Comparison of ENCODE assay signal across 33 cellular contexts in the genomic region with DNA sequence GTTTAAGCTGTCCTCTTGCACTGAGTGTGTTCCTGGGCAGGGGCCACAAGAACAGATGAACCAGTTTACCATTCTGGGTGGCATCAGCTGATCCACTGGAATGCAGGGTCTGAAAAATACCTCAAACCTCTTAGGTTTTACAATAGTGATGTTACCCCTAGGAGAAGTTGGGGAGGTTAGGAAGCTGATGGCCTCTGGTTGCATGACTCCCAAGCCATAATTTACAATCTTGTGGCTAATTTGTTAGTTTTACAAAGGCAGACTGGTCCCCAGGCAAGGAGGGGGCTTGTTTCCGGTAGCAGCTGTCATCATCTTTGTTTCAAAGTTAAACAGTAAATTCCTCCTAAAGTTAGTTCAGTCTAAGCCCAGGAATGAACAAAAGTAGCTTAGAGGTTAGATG.
A peak's percentile ranks its signal among the peaks of the same experiment; 100 is the strongest.
DNase-seq lines count a peak whose midpoint lies in the region; ATAC-seq and TF ChIP-seq lines count a peak whose summit lies in the region.
"Had no signal": no experiment of that assay in that cellular context is flagged by ENCODE, and none has a peak within 500 bp of the region (broad histone marks: within the 10 kb centered on the region; RNA-seq: fewer than 3 reads in every experiment).

No MANE protein-coding gene starts in this region.

- TF ChIP-seq POLR2A in esophagus squamous epithelium (IDR thresholded peaks at IDR 0.05), result no peak

- DNase-seq in SK-N-SH (no peak), mesothelial cell of epicardium (ENCODE audit: low spot score in 2 of 2, unreplicated experiment in 2 of 2) (no peak), esophagus squamous epithelium (lab: John Stamatoyannopoulos, UW) (no peak), T1000 (lab: John Stamatoyannopoulos, UW) (no peak)
- DNase-seq in T-helper 2 cell treated with Interferon-gamma antibody and Interleukin-4, amounts not matched to agents 5 μg/mL and 100 μg/mL, for 36 hours (ENCODE audit: low spot score), result no peak
- DNase-seq: activated CD4-positive, alpha-beta T cell treated with anti-CD3 and anti-CD28 coated beads, Interleukin-2, amount 50 U/mL, for 4 hours; activated CD8-positive, alpha-beta memory T cell treated with anti-CD3 and anti-CD28 coated beads, Interleukin-2, amount 10 ng/mL, durations not matched to agents 7 days and 5 days; activated naive CD4-positive, alpha-beta T cell; activated naive CD8-positive, alpha-beta T cell treated with anti-CD3 and anti-CD28 coated beads, Interleukin-2, amount 50 U/mL, for 24 hours; activated T-cell treated with anti-CD3 and anti-CD28 coated beads, Interleukin-2, amount 50 U/mL, for 48 hours; foreskin keratinocyte; heart left ventricle; Kasumi-1; left ventricle myocardium superior; MV-4-11; NCI-H1436; NCI-H2081; NCI-H226; NCI-H69; Peyer's patch; SHP77 treated with DMSO at 0.1 percent for 48 hours; stimulated activated CD4-positive, alpha-beta T cell treated with anti-CD3 and anti-CD28 coated beads, Interleukin-15, amount 100 ng/mL, for 24 hours; stimulated activated CD4-positive, alpha-beta T cell treated with anti-CD3 and anti-CD28 coated beads, Interleukin-4, amount 100 ng/mL, for 4 hours; T-helper 1 cell; transverse colon had no signal

- TF ChIP-seq EP300 in SK-N-SH (IDR thresholded peaks at IDR 0.05; ENCODE audit: borderline replicate concordance in 1 of 2, low read depth in 1 of 2, low read length in 1 of 2), result no peak

- ATAC-seq in SK-N-SH treated with all-trans-retinoic acid at 6 μM for 48 hours, result no peak
- no peak for ATAC-seq in activated T-helper 17 cell treated with anti-CD3 and anti-CD28 coated beads, Interleukin-2, amount 50 U/mL, for 72 hours (replicated peaks)
- ATAC-seq: activated CD8-positive, alpha-beta memory T cell treated with anti-CD3 and anti-CD28 coated beads, Interleukin-2, amount 10 ng/mL, durations not matched to agents 7 days and 5 days; activated naive CD8-positive, alpha-beta T cell treated with anti-CD3 and anti-CD28 coated beads, Interleukin-2, amount 50 U/mL, for 24 hours; esophagus mucosa; foreskin keratinocyte; HCT116; heart left ventricle; left ventricle myocardium superior had no signal

- H3K4me3 ChIP-seq in SK-N-SH (ENCODE audit: low read depth in 2 of 2, low read length in 1 of 2) (no peak overlapping the region), esophagus squamous epithelium (no peak overlapping the region)
- H3K4me3 ChIP-seq: heart left ventricle, Peyer's patch, transverse colon had no signal

- TF ChIP-seq CTCF in SK-N-SH (IDR thresholded peaks at IDR 0.05) (no peak), brain (conservative IDR thresholded peaks at IDR 0.05) (no peak), mesothelial cell of epicardium (IDR thresholded peaks at IDR 0.05; ENCODE audit: unreplicated experiment) (no peak), esophagus squamous epithelium (IDR thresholded peaks at IDR 0.05) (no peak)

- peaks cover 7% of the 10 kb centered on the region for H3K27me3 Mint-ChIP-seq in brain
- H3K27me3 Mint-ChIP-seq in mesothelial cell of epicardium (ENCODE audit: low read depth), result no peaks in the 10 kb centered on the region
- H3K27me3 Mint-ChIP-seq in T-helper 2 cell treated with Interferon-gamma antibody and Interleukin-4, amounts not matched to agents 5 μg/mL and 100 μg/mL, for 36 hours (ENCODE audit: low read depth), result peaks cover 9% of the 10 kb centered on the region
- peaks cover 10% of the 10 kb centered on the region for H3K27me3 Mint-ChIP-seq in activated T-helper 17 cell treated with anti-CD3 and anti-CD28 coated beads, Interleukin-2, amount 50 U/mL, for 72 hours
- H3K27me3 Mint-ChIP-seq: activated CD8-positive, alpha-beta memory T cell treated with anti-CD3 and anti-CD28 coated beads, Interleukin-2, amount 10 ng/mL, durations not matched to agents 7 days and 5 days; dendritic cell treated with granulocyte-macrophage colony-stimulating factor and Interleukin-4, amounts not matched to agents 40 ng/mL and 50 ng/mL, for 4 days had no signal

- H3K36me3 Mint-ChIP-seq in brain (peaks cover 7% of the 10 kb centered on the region), mesothelial cell of epicardium (no peaks in the 10 kb centered on the region)
- H3K36me3 Mint-ChIP-seq in T-helper 2 cell treated with Interferon-gamma antibody and Interleukin-4, amounts not matched to agents 5 μg/mL and 100 μg/mL, for 36 hours (ENCODE audit: low read depth), result no peaks in the 10 kb centered on the region
- H3K36me3 Mint-ChIP-seq in activated T-helper 17 cell treated with anti-CD3 and anti-CD28 coated beads, Interleukin-2, amount 50 U/mL, for 72 hours (ENCODE audit: low read depth), result no peaks in the 10 kb centered on the region
- H3K36me3 Mint-ChIP-seq: activated CD8-positive, alpha-beta memory T cell treated with anti-CD3 and anti-CD28 coated beads, Interleukin-2, amount 10 ng/mL, durations not matched to agents 7 days and 5 days; CD14-positive monocyte had no signal

- H3K9me3 ChIP-seq in SK-N-SH (no peaks in the 10 kb centered on the region; the same call in 1 of the 2 replicates), esophagus squamous epithelium (peaks cover 0 to 3% (median 0%) of the 10 kb centered on the region in 3 donors)
- H3K9me3 ChIP-seq: Peyer's patch had no signal

- no peak overlapping the region for H3K9ac ChIP-seq in SK-N-SH

- no peaks in the 10 kb centered on the region for H3K36me3 ChIP-seq in SK-N-SH (replicated peaks in 1 of 2; ENCODE audit: control insufficient read depth in 1 of 2, insufficient read depth in 2 of 2, low read length in 1 of 2)
- H3K36me3 ChIP-seq in esophagus squamous epithelium, result no peaks in the 10 kb centered on the region
- H3K36me3 ChIP-seq: heart left ventricle, Peyer's patch, transverse colon had no signal

- H3K4me2 ChIP-seq in SK-N-SH, result no peak overlapping the region

- H3K9me3 Mint-ChIP-seq in brain, result peaks cover 8 to 15% (median 11%) of the 10 kb centered on the region in 5 experiments
- peaks cover 8% of the 10 kb centered on the region for H3K9me3 Mint-ChIP-seq in mesothelial cell of epicardium
- peaks cover 8% of the 10 kb centered on the region for H3K9me3 Mint-ChIP-seq in T-helper 2 cell treated with Interferon-gamma antibody and Interleukin-4, amounts not matched to agents 5 μg/mL and 100 μg/mL, for 36 hours
- H3K9me3 Mint-ChIP-seq in activated T-helper 17 cell treated with anti-CD3 and anti-CD28 coated beads, Interleukin-2, amount 50 U/mL, for 72 hours, result peaks cover 7% of the 10 kb centered on the region

- no peak for TF ChIP-seq RAD21 in SK-N-SH (IDR thresholded peaks at IDR 0.05; ENCODE audit: low read length)

- POLR2A ChIA-PET in SK-N-SH (lab: Yijun Ruan, JAX), result no interaction called here

- 0 out of 2 replicates have a peak overlapping the region, but pooled peaks have one; percentile 92 for H2AFZ ChIP-seq in SK-N-SH (ENCODE audit: low read depth)

- no peaks in the 10 kb centered on the region for H4K20me1 ChIP-seq in SK-N-SH (ENCODE audit: insufficient read depth)

- 94% methylated on average over 1 of the region's 1 CpG for WGBS in SK-N-SH (ENCODE audit: low lambda C conversion rate)
- 100% methylated on average over 1 of the region's 1 CpG for WGBS in esophagus squamous epithelium, 2 donors

- H3K27me3 ChIP-seq in SK-N-SH (ENCODE audit: insufficient read depth) (no peaks in the 10 kb centered on the region), esophagus squamous epithelium (peaks cover 0 to 3% (median 0%) of the 10 kb centered on the region in 4 donors)
- H3K27me3 ChIP-seq: heart left ventricle, Peyer's patch, transverse colon had no signal

- H3K4me1 Mint-ChIP-seq in brain (peaks cover 55% of the 10 kb centered on the region), mesothelial cell of epicardium (peaks cover 36% of the 10 kb centered on the region)
- H3K4me1 Mint-ChIP-seq in T-helper 2 cell treated with Interferon-gamma antibody and Interleukin-4, amounts not matched to agents 5 μg/mL and 100 μg/mL, for 36 hours (ENCODE audit: low read depth), result peaks cover 3% of the 10 kb centered on the region
- no peaks in the 10 kb centered on the region for H3K4me1 Mint-ChIP-seq in activated T-helper 17 cell treated with anti-CD3 and anti-CD28 coated beads, Interleukin-2, amount 50 U/mL, for 72 hours
- H3K4me1 Mint-ChIP-seq: activated CD8-positive, alpha-beta memory T cell treated with anti-CD3 and anti-CD28 coated beads, Interleukin-2, amount 10 ng/mL, durations not matched to agents 7 days and 5 days; activated naive CD8-positive, alpha-beta T cell treated with anti-CD3 and anti-CD28 coated beads, Interleukin-2, amount 50 U/mL, for 24 hours; CD14-positive monocyte had no signal

- H3K27ac Mint-ChIP-seq in brain (peak overlapping the region; percentile 95 to 100 (median 99)), mesothelial cell of epicardium (peak overlapping the region; percentile 21)
- H3K27ac Mint-ChIP-seq in T-helper 2 cell treated with Interferon-gamma antibody and Interleukin-4, amounts not matched to agents 5 μg/mL and 100 μg/mL, for 36 hours, result no peak overlapping the region
- H3K27ac Mint-ChIP-seq in activated T-helper 17 cell treated with anti-CD3 and anti-CD28 coated beads, Interleukin-2, amount 50 U/mL, for 72 hours, result no peak overlapping the region
- H3K27ac Mint-ChIP-seq: activated CD8-positive, alpha-beta memory T cell treated with anti-CD3 and anti-CD28 coated beads, Interleukin-2, amount 10 ng/mL, durations not matched to agents 7 days and 5 days; activated naive CD8-positive, alpha-beta T cell treated with anti-CD3 and anti-CD28 coated beads, Interleukin-2, amount 50 U/mL, for 24 hours; CD14-positive monocyte; dendritic cell treated with granulocyte-macrophage colony-stimulating factor and Interleukin-4, amounts not matched to agents 40 ng/mL and 50 ng/mL, for 4 days had no signal

- H3K9me2 ChIP-seq in SK-N-SH, result no peaks in the 10 kb centered on the region

- CTCF ChIA-PET in SK-N-SH (lab: Yijun Ruan, JAX), result interaction anchor here (1.0 to 5.1 kb wide), 6 partner anchors 19 to 136 kb away, joined by 3 to 39 read pairs (median 4); no protein-coding TSS in a partner anchor

- peaks cover 2% of the 10 kb centered on the region for H3F3A ChIP-seq in SK-N-SH (replicated peaks; ENCODE audit: insufficient read depth)

- intact Hi-C loops in esophagus squamous epithelium (cut with DNase I), result no loop called here

- H3K4me3 Mint-ChIP-seq in brain (peak overlapping the region in 4 of 5 experiments; percentile 41 to 90 (median 88)), mesothelial cell of epicardium (no peak overlapping the region)
- H3K4me3 Mint-ChIP-seq in T-helper 2 cell treated with Interferon-gamma antibody and Interleukin-4, amounts not matched to agents 5 μg/mL and 100 μg/mL, for 36 hours, result no peak overlapping the region
- no peak overlapping the region for H3K4me3 Mint-ChIP-seq in activated T-helper 17 cell treated with anti-CD3 and anti-CD28 coated beads, Interleukin-2, amount 50 U/mL, for 72 hours
- H3K4me3 Mint-ChIP-seq: activated CD8-positive, alpha-beta memory T cell treated with anti-CD3 and anti-CD28 coated beads, Interleukin-2, amount 10 ng/mL, durations not matched to agents 7 days and 5 days; activated naive CD8-positive, alpha-beta T cell treated with anti-CD3 and anti-CD28 coated beads, Interleukin-2, amount 50 U/mL, for 24 hours; CD14-positive monocyte; dendritic cell treated with granulocyte-macrophage colony-stimulating factor and Interleukin-4, amounts not matched to agents 40 ng/mL and 50 ng/mL, for 4 days had no signal

- H3K4me1 ChIP-seq in SK-N-SH (ENCODE audit: control insufficient read depth in 1 of 2, insufficient read depth in 2 of 2, low read depth in 1 of 2, low read length in 1 of 2) (peaks cover 0 to 20% of the 10 kb centered on the region in 2 experiments; a peak in 2 of 4 replicates), esophagus squamous epithelium (peaks cover 0 to 7% (median 0%) of the 10 kb centered on the region in 3 donors)
- H3K4me1 ChIP-seq: foreskin keratinocyte, Peyer's patch had no signal

- H3K27ac ChIP-seq in SK-N-SH (ENCODE audit: low read depth in 2 of 2, low read length in 1 of 2) (peak overlapping the region in 1 of 2 experiments; percentile 92; a peak in 2 of 4 replicates), esophagus squamous epithelium (no peak overlapping the region)
- H3K27ac ChIP-seq: 22Rv1, foreskin keratinocyte, heart left ventricle, Peyer's patch, transverse colon had no signal

- H3K79me2 ChIP-seq in SK-N-SH (ENCODE audit: insufficient read depth), result no peaks in the 10 kb centered on the region

Comparison
In these comparisons a context has a peak if more than half of its experiments do, and no peak if none do; other contexts are left out.
1. H3K27ac Mint-ChIP-seq: peak in brain (5 of 5) and mesothelial cell of epicardium (single experiment); none in T-helper 2 cell treated with Interferon-gamma antibody and Interleukin-4, amounts not matched to agents 5 μg/mL and 100 μg/mL, for 36 hours (single experiment) and activated T-helper 17 cell treated with anti-CD3 and anti-CD28 coated beads, Interleukin-2, amount 50 U/mL, for 72 hours (single experiment).
2. H3K4me3 Mint-ChIP-seq: peak in brain (4 of 5); none in mesothelial cell of epicardium (single experiment), T-helper 2 cell treated with Interferon-gamma antibody and Interleukin-4, amounts not matched to agents 5 μg/mL and 100 μg/mL, for 36 hours (single experiment) and activated T-helper 17 cell treated with anti-CD3 and anti-CD28 coated beads, Interleukin-2, amount 50 U/mL, for 72 hours (single experiment).